In the genomic region with DNA sequence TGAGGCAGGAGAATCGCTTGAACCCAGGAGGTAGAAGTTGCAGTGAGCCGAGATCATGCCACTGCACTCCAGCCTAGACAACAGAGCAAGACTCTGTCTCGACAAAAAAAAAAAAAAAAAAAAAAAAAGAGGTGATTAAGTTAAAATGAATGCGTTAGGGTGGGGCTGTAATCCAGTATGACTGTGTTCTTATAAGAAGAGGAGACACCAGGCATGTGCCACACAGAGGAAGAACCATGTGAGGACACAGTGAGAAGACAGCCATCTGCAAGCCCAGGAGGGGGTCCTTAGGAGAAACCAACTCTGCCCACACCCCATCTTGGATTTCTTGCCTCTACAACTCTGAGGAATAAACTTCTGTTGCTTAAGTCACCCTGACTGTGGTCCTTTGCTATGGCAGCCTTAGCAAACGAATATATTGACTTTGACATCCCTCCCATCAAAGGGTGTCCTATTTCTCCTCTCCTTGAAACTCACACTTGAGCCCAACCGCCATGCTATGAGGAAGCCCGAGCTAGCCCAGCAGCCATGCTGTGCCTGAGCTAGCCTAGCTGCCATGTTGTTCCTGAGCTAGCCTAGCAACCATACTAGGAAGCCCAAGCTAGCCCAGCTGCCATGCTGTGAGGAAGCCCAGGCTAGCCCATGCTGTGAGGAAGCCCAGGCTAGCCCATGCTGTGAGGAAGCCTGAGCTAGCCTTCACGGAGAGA, we compare ENCODE assay signal across 14 cellular contexts. TPM values are rescaled to one million over a fixed set of nuclear protein-coding genes. Genes with fewer than 3 reads are reported as not detected.
DNase-seq lines count a peak whose midpoint lies in the region; ATAC-seq and TF ChIP-seq lines count a peak whose summit lies in the region.
"Had no signal": no experiment of that assay in that cellular context is flagged by ENCODE, and none has a peak within 500 bp of the region (broad histone marks: within the 10 kb centered on the region; RNA-seq: fewer than 3 reads in every experiment).

No MANE protein-coding gene starts in this region.

- no peak for TF ChIP-seq POLR2A in gastroesophageal sphincter (IDR thresholded peaks at IDR 0.05)

- H3F3A ChIP-seq in PC-3 (ENCODE audit: low read length, unreplicated experiment), result no peaks in the 10 kb centered on the region

- H3K4me3 ChIP-seq in PC-3 (ENCODE audit: low read length) (no peak overlapping the region), epithelial cell of esophagus (ENCODE audit: low read length) (no peak overlapping the region), upper lobe of right lung (no peak overlapping the region), gastroesophageal sphincter (no peak overlapping the region)
- H3K4me3 ChIP-seq: ovary, tibial artery had no signal

- no peak overlapping the region for H2AFZ ChIP-seq in PC-3 (ENCODE audit: low read length)

- H3K36me3 ChIP-seq in PC-3 (ENCODE audit: low read depth, low read length), result no peaks in the 10 kb centered on the region
- H3K36me3 ChIP-seq in upper lobe of right lung, result no peaks in the 10 kb centered on the region
- no peaks in the 10 kb centered on the region for H3K36me3 ChIP-seq in gastroesophageal sphincter
- H3K36me3 ChIP-seq: ovary had no signal

- no peaks in the 10 kb centered on the region for H3K9me3 ChIP-seq in PC-3 (ENCODE audit: low read length)
- no peaks in the 10 kb centered on the region for H3K9me3 ChIP-seq in upper lobe of right lung
- H3K9me3 ChIP-seq in gastroesophageal sphincter, result peaks cover 0 to 13% (median 0%) of the 10 kb centered on the region in 3 donors
- H3K9me3 ChIP-seq: ovary had no signal

- POLR2A ChIA-PET in PC-3 (lab: Charles Lee; ENCODE audit: unreplicated experiment), result no interaction called here

- no peak overlapping the region for H3K9ac ChIP-seq in PC-3 (ENCODE audit: low read length)

- no peak overlapping the region for H3K27ac Mint-ChIP-seq in activated CD8-positive, alpha-beta memory T cell treated with anti-CD3 and anti-CD28 coated beads, Interleukin-2, amount 10 ng/mL, durations not matched to agents 7 days and 5 days
- H3K27ac Mint-ChIP-seq: activated CD4-positive, alpha-beta T cell treated with anti-CD3 and anti-CD28 coated beads for 36 hours had no signal

- peak; percentile 32 for ATAC-seq in activated CD8-positive, alpha-beta memory T cell treated with anti-CD3 and anti-CD28 coated beads, Interleukin-2, amount 10 ng/mL, durations not matched to agents 7 days and 5 days
- ATAC-seq in PC-3, result peak; percentile 73
- peak; percentile 37 for ATAC-seq in upper lobe of right lung
- ATAC-seq in GM18868 (IDR thresholded peaks at IDR 0.05; ENCODE audit: unreplicated experiment), result no peak
- ATAC-seq in gastroesophageal sphincter, result no peak
- ATAC-seq: T-helper 17 cell had no signal

- no peaks in the 10 kb centered on the region for H3K9me2 ChIP-seq in PC-3 (replicated peaks; ENCODE audit: low read length)

- no peaks in the 10 kb centered on the region for H4K20me1 ChIP-seq in PC-3 (ENCODE audit: low read length)

- TF ChIP-seq CTCF in PC-3 (conservative IDR thresholded peaks at IDR 0.05; ENCODE audit: low read depth, low read length) (no peak), epithelial cell of esophagus (IDR thresholded peaks at IDR 0.05; ENCODE audit: insufficient read depth, low read depth, low read length, missing control alignments) (no peak), upper lobe of right lung (IDR thresholded peaks at IDR 0.05) (no peak), gastroesophageal sphincter (IDR thresholded peaks at IDR 0.05) (no peak)

- no peaks in the 10 kb centered on the region for H3K36me3 Mint-ChIP-seq in activated CD8-positive, alpha-beta memory T cell treated with anti-CD3 and anti-CD28 coated beads, Interleukin-2, amount 10 ng/mL, durations not matched to agents 7 days and 5 days

- H3K4me3 Mint-ChIP-seq in activated CD8-positive, alpha-beta memory T cell treated with anti-CD3 and anti-CD28 coated beads, Interleukin-2, amount 10 ng/mL, durations not matched to agents 7 days and 5 days, result no peak overlapping the region
- H3K4me3 Mint-ChIP-seq: activated T-cell treated with anti-CD3 and anti-CD28 coated beads, Interleukin-2, amount 50 U/mL, for 4 hours; T-helper 17 cell had no signal

- TF ChIP-seq EP300 in gastroesophageal sphincter (IDR thresholded peaks at IDR 0.05), result no peak

- peaks cover 13% of the 10 kb centered on the region for H3K4me1 ChIP-seq in PC-3 (ENCODE audit: insufficient read depth, low read length)
- no peaks in the 10 kb centered on the region for H3K4me1 ChIP-seq in upper lobe of right lung
- no peaks in the 10 kb centered on the region for H3K4me1 ChIP-seq in gastroesophageal sphincter
- H3K4me1 ChIP-seq: tibial artery had no signal

- intact Hi-C loops in PC-3 (cut with micrococcal nuclease), result no loop called here
- intact Hi-C loops in upper lobe of right lung (cut with DNase I), result no loop called here

- peak overlapping the region; percentile 17 for H3K4me2 ChIP-seq in PC-3 (ENCODE audit: low read length)

- H3K27me3 Mint-ChIP-seq in activated CD8-positive, alpha-beta memory T cell treated with anti-CD3 and anti-CD28 coated beads, Interleukin-2, amount 10 ng/mL, durations not matched to agents 7 days and 5 days, result no peaks in the 10 kb centered on the region
- H3K27me3 Mint-ChIP-seq: activated CD4-positive, alpha-beta T cell treated with anti-CD3 and anti-CD28 coated beads for 36 hours; T-helper 17 cell had no signal

- BruUV-seq in PC-3 (replicated peaks; lab: Mats Ljungman, UMichigan), result TSS peak; percentile 56

- H3K27ac ChIP-seq in PC-3 (ENCODE audit: low read length), result peak overlapping the region; percentile 27; the same call in 1 of the 2 replicates
- no peak overlapping the region for H3K27ac ChIP-seq in upper lobe of right lung
- H3K27ac ChIP-seq in gastroesophageal sphincter, result no peak overlapping the region
- H3K27ac ChIP-seq: ovary, tibial artery had no signal

- H3K27me3 ChIP-seq in PC-3 (ENCODE audit: low read length) (no peaks in the 10 kb centered on the region), upper lobe of right lung (no peaks in the 10 kb centered on the region), gastroesophageal sphincter (peaks cover 16% of the 10 kb centered on the region)
- H3K27me3 ChIP-seq: ovary had no signal

- no peak for DNase-seq in activated CD8-positive, alpha-beta memory T cell treated with anti-CD3 and anti-CD28 coated beads, Interleukin-2, amount 10 ng/mL, durations not matched to agents 7 days and 5 days
- no peak for DNase-seq in activated CD8-positive, alpha-beta memory T cell treated with anti-CD3 and anti-CD28 coated beads, Interleukin-2, amount 50 U/mL, for 4 hours
- peak; percentile 65 for DNase-seq in PC-3
- DNase-seq in epithelial cell of esophagus (ENCODE audit: low read depth), result peak; percentile 84
- no peak for DNase-seq in upper lobe of right lung
- DNase-seq in NCI-H69 (lab: John Stamatoyannopoulos, UW), result no peak
- DNase-seq: amniotic stem cell, ovary, tibial artery had no signal

- CTCF ChIA-PET in activated CD8-positive, alpha-beta memory T cell treated with anti-CD3 and anti-CD28 coated beads, Interleukin-2, amount 10 ng/mL, durations not matched to agents 7 days and 5 days (lab: Charles Lee), result interaction anchor here (0.6 to 5.4 kb wide), 26 partner anchors 10 to 977 kb away, joined by 3 to 29 read pairs (median 4); partner anchors contain the start of genes DHX35, FAM83D and PPP1R16B
- CTCF ChIA-PET in PC-3 (lab: Charles Lee), result no interaction called here

- H3K4me1 Mint-ChIP-seq in activated CD8-positive, alpha-beta memory T cell treated with anti-CD3 and anti-CD28 coated beads, Interleukin-2, amount 10 ng/mL, durations not matched to agents 7 days and 5 days, result peaks cover 12% of the 10 kb centered on the region

- no peaks in the 10 kb centered on the region for H3K9me3 Mint-ChIP-seq in activated CD8-positive, alpha-beta memory T cell treated with anti-CD3 and anti-CD28 coated beads, Interleukin-2, amount 10 ng/mL, durations not matched to agents 7 days and 5 days (ENCODE audit: low read depth)
- H3K9me3 Mint-ChIP-seq: activated T-cell treated with anti-CD3 and anti-CD28 coated beads, Interleukin-2, amount 50 U/mL, for 4 hours had no signal

- 70 to 82% methylated on average over 2 to 3 of the region's 8 CpGs for WGBS in gastroesophageal sphincter (ENCODE audit: low coverage in 1 of 2), 2 donors

- no peaks in the 10 kb centered on the region for H3K79me2 ChIP-seq in PC-3 (ENCODE audit: low read length)

RNA-seq across cellular contexts. Expression of gene PPP1R16B, which starts 15.8 kb away (rescaled TPM):
- total RNA-seq in activated CD8-positive, alpha-beta memory T cell treated with anti-CD3 and anti-CD28 coated beads, Interleukin-2, amount 10 ng/mL, durations not matched to agents 7 days and 5 days, result 100 to 1,000 TPM in 1 of 2 experiments, 10 to 100 TPM in 1; 86.5 to 128 TPM
- 0.04 and 0.12 TPM in 2 replicates for total RNA-seq in PC-3 (2014; rRNA removed)
- 22.1 TPM for total RNA-seq in upper lobe of right lung
- total RNA-seq in gastroesophageal sphincter, result 1 to 10 TPM; 4.1 to 10.0 (median 5.5) TPM

RNA-seq across cellular contexts. Expression of gene ACTR5, which starts 41.4 kb away (rescaled TPM):
- 10 to 100 TPM in 1 of 2 experiments, 1 to 10 TPM in 1; 9.5 to 10.6 TPM for total RNA-seq in activated CD8-positive, alpha-beta memory T cell treated with anti-CD3 and anti-CD28 coated beads, Interleukin-2, amount 10 ng/mL, durations not matched to agents 7 days and 5 days
- total RNA-seq in PC-3 (2014; rRNA removed) (16.1 and 18.3 TPM in 2 replicates), upper lobe of right lung (7.0 TPM), gastroesophageal sphincter (10 to 100 TPM in 1 of 4 donors, 1 to 10 TPM in 3; 7.8 to 13.9 (median 8.6) TPM)

Comparison
In these comparisons a context has a peak if more than half of its experiments do, and no peak if none do; other contexts are left out.
1. ATAC-seq: peak in activated CD8-positive, alpha-beta memory T cell treated with anti-CD3 and anti-CD28 coated beads, Interleukin-2, amount 10 ng/mL, durations not matched to agents 7 days and 5 days (single experiment), PC-3 (single experiment) and upper lobe of right lung (single experiment); none in GM18868 (single experiment) and gastroesophageal sphincter (single experiment).
2. DNase-seq: peak in PC-3 (single experiment) and epithelial cell of esophagus (single experiment); none in activated CD8-positive, alpha-beta memory T cell treated with anti-CD3 and anti-CD28 coated beads, Interleukin-2, amount 10 ng/mL, durations not matched to agents 7 days and 5 days (single experiment), activated CD8-positive, alpha-beta memory T cell treated with anti-CD3 and anti-CD28 coated beads, Interleukin-2, amount 50 U/mL, for 4 hours (single experiment), upper lobe of right lung (single experiment) and NCI-H69 (single experiment).